In the genomic region with DNA sequence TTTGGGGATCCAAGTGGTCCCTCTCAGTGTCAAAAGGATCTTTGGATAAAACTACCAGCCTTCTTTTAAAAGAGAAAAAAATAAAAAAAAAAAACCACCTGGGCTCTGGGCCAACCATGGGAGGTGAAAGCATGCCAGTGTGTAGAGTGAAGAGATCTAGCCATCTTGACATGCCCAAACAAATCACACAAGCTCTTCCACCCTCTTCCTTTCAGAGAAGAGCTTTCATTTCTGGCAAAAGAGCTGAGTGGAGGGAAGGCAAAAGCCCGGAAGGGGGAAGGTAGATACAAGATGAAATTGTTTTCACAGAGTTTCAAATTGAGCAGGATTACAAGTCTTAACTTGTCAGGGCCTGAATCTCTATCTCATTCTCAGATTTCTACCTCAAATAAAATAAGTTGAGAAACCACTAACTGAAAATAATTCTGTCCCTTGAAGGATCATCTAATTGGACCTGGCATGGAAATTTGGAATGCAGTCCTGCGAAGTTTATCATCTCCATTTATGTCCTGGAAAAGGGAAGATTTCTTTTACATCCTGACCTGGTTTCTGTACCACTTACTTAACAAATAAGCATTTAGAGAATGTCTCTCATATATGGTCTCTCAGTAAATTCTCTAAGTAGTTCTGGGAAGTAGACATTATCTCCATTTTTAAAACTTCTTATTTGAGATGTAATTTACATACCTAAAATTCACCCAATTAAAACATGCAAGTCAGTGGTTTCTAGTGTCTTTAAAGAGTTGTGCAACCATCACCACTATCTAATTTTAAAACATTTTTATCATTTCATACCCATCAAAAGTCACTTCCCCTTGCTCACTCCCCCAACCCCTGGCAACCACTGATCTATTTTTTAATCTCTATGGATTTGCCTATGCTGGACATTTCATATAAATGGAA, we compare ENCODE assay signal across 12 cellular contexts.
A peak's percentile ranks its signal among the peaks of the same experiment; 100 is the strongest.
DNase-seq lines count a peak whose midpoint lies in the region; ATAC-seq and TF ChIP-seq lines count a peak whose summit lies in the region.
"Had no signal": no experiment of that assay in that cellular context is flagged by ENCODE, and none has a peak within 500 bp of the region (broad histone marks: within the 10 kb centered on the region; RNA-seq: fewer than 3 reads in every experiment).

No MANE protein-coding gene starts in this region.

- peaks cover 18% of the 10 kb centered on the region for H3K9me3 Mint-ChIP-seq in WTC11
- peaks cover 7% of the 10 kb centered on the region for H3K9me3 Mint-ChIP-seq in nephron progenitor cell
- H3K9me3 Mint-ChIP-seq: IgD-negative memory B cell had no signal

- no peaks in the 10 kb centered on the region for H3K27me3 ChIP-seq in psoas muscle (ENCODE audit: insufficient read depth in 3 of 3, low read length in 2 of 3)
- H3K27me3 ChIP-seq: sigmoid colon had no signal

- H3K4me1 Mint-ChIP-seq in WTC11 = peaks cover 5% of the 10 kb centered on the region; the same call in 1 of the 2 replicates
- no peaks in the 10 kb centered on the region for H3K4me1 Mint-ChIP-seq in nephron progenitor cell
- H3K4me1 Mint-ChIP-seq: IgD-negative memory B cell had no signal

- intact Hi-C loops in psoas muscle (cut with DNase I) = no loop called here

- ATAC-seq in WTC11 (no peak), psoas muscle (no peak)
- ATAC-seq: activated CD8-positive, alpha-beta memory T cell treated with anti-CD3 and anti-CD28 coated beads, Interleukin-2, amount 10 ng/mL, durations not matched to agents 7 days and 5 days had no signal

- POLR2A ChIA-PET in WTC11 (lab: Charles Lee) = no interaction called here

- CTCF ChIA-PET in WTC11 (lab: Charles Lee) = no interaction called here

- peak; percentile 53 for DNase-seq in AG10803 (ENCODE audit: low read depth)
- DNase-seq in KBM-7 = peak; percentile 77
- DNase-seq in WTC11 (ENCODE audit: low spot score) = no peak
- peak; percentile 2 for DNase-seq in kidney glomerular epithelial cell (lab: John Stamatoyannopoulos, UW)
- DNase-seq in NCI-H526 (lab: John Stamatoyannopoulos, UW) = no peak
- no peak for DNase-seq in NCI-H128 (lab: John Stamatoyannopoulos, UW; ENCODE audit: unreplicated experiment)
- no peak for DNase-seq in nephron progenitor cell
- no peak for DNase-seq in psoas muscle
- DNase-seq: activated CD8-positive, alpha-beta memory T cell treated with anti-CD3 and anti-CD28 coated beads, Interleukin-2, amount 10 ng/mL, durations not matched to agents 7 days and 5 days; left cardiac atrium; sigmoid colon had no signal

- WGBS in psoas muscle, 3 donors = 80 to 83% (median 81%) methylated on average over 2 of the region's 2 CpGs

- H3K36me3 Mint-ChIP-seq in WTC11 (peaks cover 25% of the 10 kb centered on the region), nephron progenitor cell (ENCODE audit: low read depth) (peaks cover 36% of the 10 kb centered on the region)

- H3K27me3 Mint-ChIP-seq in WTC11 (ENCODE audit: low read depth) = no peaks in the 10 kb centered on the region
- no peaks in the 10 kb centered on the region for H3K27me3 Mint-ChIP-seq in nephron progenitor cell (ENCODE audit: low read depth, poor library complexity)
- H3K27me3 Mint-ChIP-seq: activated CD8-positive, alpha-beta memory T cell treated with anti-CD3 and anti-CD28 coated beads, Interleukin-2, amount 10 ng/mL, durations not matched to agents 7 days and 5 days; IgD-negative memory B cell had no signal

- in situ Hi-C loops in KBM-7 (cut with MboI; ENCODE audit: low pct_unique_long_range_greater_than_20kb, low sequenced_read_pairs) = no loop called here

- no peaks in the 10 kb centered on the region for H3K4me1 ChIP-seq in psoas muscle

- TF ChIP-seq CTCF in AG10803 (conservative IDR thresholded peaks at IDR 0.05; ENCODE audit: low read length) (no peak), WTC11 (IDR thresholded peaks at IDR 0.05) (no peak), nephron progenitor cell (IDR thresholded peaks at IDR 0.05) (no peak), psoas muscle (IDR thresholded peaks at IDR 0.05) (no peak)

- H3K27ac ChIP-seq in psoas muscle = no peak overlapping the region

- H3K9me3 ChIP-seq in psoas muscle = no peaks in the 10 kb centered on the region
- H3K9me3 ChIP-seq: sigmoid colon had no signal

- H3K27ac Mint-ChIP-seq in WTC11 = peak overlapping the region; percentile 84; the same call in 1 of the 2 replicates
- no peak overlapping the region for H3K27ac Mint-ChIP-seq in nephron progenitor cell
- H3K27ac Mint-ChIP-seq: activated CD8-positive, alpha-beta memory T cell treated with anti-CD3 and anti-CD28 coated beads, Interleukin-2, amount 10 ng/mL, durations not matched to agents 7 days and 5 days; IgD-negative memory B cell had no signal

- H3K4me3 ChIP-seq in AG10803 (ENCODE audit: low read length) (no peak overlapping the region), psoas muscle (no peak overlapping the region)
- H3K4me3 ChIP-seq: sigmoid colon had no signal

- H3K36me3 ChIP-seq in psoas muscle (ENCODE audit: insufficient read depth in 1 of 2, low read depth in 1 of 2) = peaks cover 0 to 36% of the 10 kb centered on the region in 2 donors

- no peak overlapping the region for H3K4me3 Mint-ChIP-seq in WTC11
- no peak overlapping the region for H3K4me3 Mint-ChIP-seq in nephron progenitor cell
- H3K4me3 Mint-ChIP-seq: activated CD8-positive, alpha-beta memory T cell treated with anti-CD3 and anti-CD28 coated beads, Interleukin-2, amount 10 ng/mL, durations not matched to agents 7 days and 5 days; IgD-negative memory B cell had no signal

TF ChIP-seq in WTC11, 78 proteins besides CTCF, POLR2A, EP300 and RAD21:
- TF ChIP-seq ZNF671 (CRISPR knock-in tag; IDR thresholded peaks at IDR 0.05) (no peak), OVOL2 (CRISPR knock-in tag; IDR thresholded peaks at IDR 0.05; ENCODE audit: borderline replicate concordance) (no peak), USF1 (CRISPR knock-in tag; IDR thresholded peaks at IDR 0.05) (no peak), TP53 (CRISPR knock-in tag; IDR thresholded peaks at IDR 0.05) (no peak), ZNF512 (CRISPR knock-in tag; IDR thresholded peaks at IDR 0.05; ENCODE audit: borderline replicate concordance) (no peak)
TF ChIP-seq in WTC11: peak in this region for 0.

Comparison
In these comparisons a context has a peak if more than half of its experiments do, and no peak if none do; other contexts are left out.
1. DNase-seq: peak in AG10803 (single experiment), KBM-7 (single experiment) and kidney glomerular epithelial cell (single experiment); none in WTC11 (single experiment), NCI-H526 (0 of 2), NCI-H128 (single experiment), nephron progenitor cell (single experiment) and psoas muscle (0 of 2).